19 cellular contexts compared by ENCODE assay signal in genomic region chr7:41117431-41117830, GRCh38.
"Had no signal": no experiment of that assay in that cellular context is flagged by ENCODE, and none has a peak within 500 bp of the region (broad histone marks: within the 10 kb centered on the region; RNA-seq: fewer than 3 reads in every experiment).

No MANE protein-coding gene starts in this region.

- DNase-seq: colonic mucosa; dermis blood vessel endothelial cell; gastrocnemius medialis; glutamatergic neuron; immature natural killer cell; kidney; left cardiac atrium; left ventricle myocardium superior; mucosa of descending colon; naive thymus-derived CD8-positive, alpha-beta T cell; small intestine; stimulated activated CD4-positive, alpha-beta T cell treated with anti-CD3 and anti-CD28 coated beads, Interleukin-2, amount 100 ng/mL, for 48 hours; stimulated activated naive CD8-positive, alpha-beta T cell treated with anti-CD3 and anti-CD28 coated beads, Interleukin-15, Interleukin-2, amounts not matched to agents 100 U/mL and 50 U/mL, for 24 hours; thyroid gland; upper lobe of left lung had no signal

- H3K36me3 Mint-ChIP-seq: immature natural killer cell; naive thymus-derived CD8-positive, alpha-beta T cell had no signal

- H3K36me3 ChIP-seq: colonic mucosa, gastrocnemius medialis, neutrophil, suprapubic skin, thyroid gland, upper lobe of left lung, vagina had no signal

- H3K27ac Mint-ChIP-seq: immature natural killer cell; naive thymus-derived CD8-positive, alpha-beta T cell had no signal

- H3K27me3 Mint-ChIP-seq: naive thymus-derived CD8-positive, alpha-beta T cell had no signal

- H3K9me3 ChIP-seq: colonic mucosa, gastrocnemius medialis, mucosa of descending colon, neutrophil, suprapubic skin, thyroid gland, upper lobe of left lung, vagina had no signal

- H3K27me3 ChIP-seq: colonic mucosa, gastrocnemius medialis, neutrophil, suprapubic skin, thyroid gland, upper lobe of left lung, vagina had no signal

- H3K4me3 ChIP-seq: colonic mucosa, gastrocnemius medialis, lung, mucosa of descending colon, suprapubic skin, thyroid gland, upper lobe of left lung, vagina had no signal

- H3K4me3 Mint-ChIP-seq: immature natural killer cell; naive thymus-derived CD8-positive, alpha-beta T cell had no signal

- H3K4me1 ChIP-seq: colonic mucosa, gastrocnemius medialis, suprapubic skin, thyroid gland, upper lobe of left lung, vagina had no signal

- H3K27ac ChIP-seq: colonic mucosa, gastrocnemius medialis, neutrophil, suprapubic skin, thyroid gland, upper lobe of left lung, vagina had no signal

- H3K4me1 Mint-ChIP-seq: immature natural killer cell; naive thymus-derived CD8-positive, alpha-beta T cell had no signal

- FAIRE-seq: kidney, small intestine had no signal

- ATAC-seq: gastrocnemius medialis; left cardiac atrium; left ventricle myocardium superior; mucosa of descending colon; naive thymus-derived CD8-positive, alpha-beta T cell; stimulated activated naive CD8-positive, alpha-beta T cell treated with anti-CD3 and anti-CD28 coated beads, Interleukin-15, Interleukin-2, amounts not matched to agents 100 U/mL and 50 U/mL, for 24 hours had no signal
